Comparison of ENCODE assay signal across 8 cellular contexts in genomic region chr1:31771891-31772668, GRCh38. TPM values are rescaled to one million over a fixed set of nuclear protein-coding genes. Genes with fewer than 3 reads are reported as not detected.
DNase-seq lines count a peak whose midpoint lies in the region; ATAC-seq and TF ChIP-seq lines count a peak whose summit lies in the region.

No MANE protein-coding gene starts in this region.

- no peak overlapping the region for H3T11ph ChIP-seq in H9 (ENCODE audit: low read length)

- H3K9ac ChIP-seq in H9 (ENCODE audit: extremely low read depth, insufficient read length, low read length): no peak overlapping the region

- no peak overlapping the region for H2BK12ac ChIP-seq in H9 (ENCODE audit: insufficient read length, low read depth, low read length)

- H3K27ac Mint-ChIP-seq in H9: peak overlapping the region in 1 of 3 experiments; percentile 25; a peak in 1 of 7 replicates
- peak overlapping the region; percentile 81 for H3K27ac Mint-ChIP-seq in activated T-helper 2 cell treated with anti-CD3 and anti-CD28 coated beads, Interferon-gamma antibody, Interleukin-2, Interleukin-4, amounts not matched to agents 10 μg/mL and 5 μg/mL and 100 μg/mL, durations not matched to agents 14 hours and 24 hours and 36 hours

- no peak overlapping the region for H4K5ac ChIP-seq in H9 (ENCODE audit: insufficient read length, low read depth, low read length)

- no peak overlapping the region for H2BK15ac ChIP-seq in H9 (ENCODE audit: low read depth, low read length)

- H3K79me2 ChIP-seq in H9 (ENCODE audit: insufficient read depth, low read length): no peaks in the 10 kb centered on the region

- H2AK5ac ChIP-seq in H9 (ENCODE audit: insufficient read length, low read length): no peak overlapping the region

- no peak overlapping the region for H3K18ac ChIP-seq in H9 (ENCODE audit: insufficient read length, low read depth, low read length)

- no peak overlapping the region for H2AFZ ChIP-seq in H9 (ENCODE audit: low read length)

- H3K27me3 Mint-ChIP-seq in H9 (ENCODE audit: low read depth): peaks cover 93% of the 10 kb centered on the region
- peaks cover 34% of the 10 kb centered on the region for H3K27me3 Mint-ChIP-seq in activated T-helper 2 cell treated with anti-CD3 and anti-CD28 coated beads, Interferon-gamma antibody, Interleukin-2, Interleukin-4, amounts not matched to agents 10 μg/mL and 5 μg/mL and 100 μg/mL, durations not matched to agents 14 hours and 24 hours and 36 hours (ENCODE audit: low read depth)

- H4K91ac ChIP-seq in H9 (ENCODE audit: insufficient read length, low read depth, low read length): no peak overlapping the region

- no peaks in the 10 kb centered on the region for H3K79me1 ChIP-seq in H9 (ENCODE audit: insufficient read depth, low read depth, low read length, poor library complexity, severe bottlenecking)

- peaks cover 7% of the 10 kb centered on the region for H3K23me2 ChIP-seq in H9 (ENCODE audit: insufficient read length, low read depth, low read length, poor library complexity, severe bottlenecking)

- TF ChIP-seq CTCF in H9 (conservative IDR thresholded peaks at IDR 0.05): no peak; the same call in 1 of the 3 replicates

- H3K4me1 Mint-ChIP-seq in H9: peaks cover 36 to 59% of the 10 kb centered on the region in 2 experiments
- H3K4me1 Mint-ChIP-seq in activated T-helper 2 cell treated with anti-CD3 and anti-CD28 coated beads, Interferon-gamma antibody, Interleukin-2, Interleukin-4, amounts not matched to agents 10 μg/mL and 5 μg/mL and 100 μg/mL, durations not matched to agents 14 hours and 24 hours and 36 hours (ENCODE audit: low read depth): peaks cover 58% of the 10 kb centered on the region

- H3K56ac ChIP-seq in H9 (ENCODE audit: insufficient read length, low read depth, low read length): no peak overlapping the region

- no peaks in the 10 kb centered on the region; a peak in 1 of 5 replicates for H3K9me3 Mint-ChIP-seq in H9
- H3K9me3 Mint-ChIP-seq in activated T-helper 2 cell treated with anti-CD3 and anti-CD28 coated beads, Interferon-gamma antibody, Interleukin-2, Interleukin-4, amounts not matched to agents 10 μg/mL and 5 μg/mL and 100 μg/mL, durations not matched to agents 14 hours and 24 hours and 36 hours: no peaks in the 10 kb centered on the region

- H4K20me1 ChIP-seq in H9 (ENCODE audit: control insufficient read depth, insufficient read depth, insufficient read length): no peaks in the 10 kb centered on the region

- H3K27me3 ChIP-seq in H9 (ENCODE audit: insufficient read depth, low read length) (peaks cover 38% of the 10 kb centered on the region), iPS DF 6.9 (ENCODE audit: control insufficient read depth, insufficient read depth, low read length) (peaks cover 30% of the 10 kb centered on the region)

- no peaks in the 10 kb centered on the region for H3K36me3 ChIP-seq in iPS DF 6.9 (ENCODE audit: control insufficient read depth, insufficient read depth, low read length)

- H3K36me3 Mint-ChIP-seq in H9 (ENCODE audit: insufficient read depth in 1 of 3, low read depth in 3 of 3): no peaks in the 10 kb centered on the region
- no peaks in the 10 kb centered on the region for H3K36me3 Mint-ChIP-seq in activated T-helper 2 cell treated with anti-CD3 and anti-CD28 coated beads, Interferon-gamma antibody, Interleukin-2, Interleukin-4, amounts not matched to agents 10 μg/mL and 5 μg/mL and 100 μg/mL, durations not matched to agents 14 hours and 24 hours and 36 hours (ENCODE audit: low read depth)

- H3K27ac ChIP-seq in H9 (ENCODE audit: insufficient read length, low read depth, low read length): no peak overlapping the region
- H3K27ac ChIP-seq in iPS DF 6.9 (ENCODE audit: low read length): no peak overlapping the region

- H3K4me1 ChIP-seq in H9 (ENCODE audit: insufficient read depth, low read length): no peaks in the 10 kb centered on the region
- H3K4me1 ChIP-seq in iPS DF 6.9 (ENCODE audit: control insufficient read depth, insufficient read depth, low read length): peaks cover 6% of the 10 kb centered on the region

- no peak overlapping the region for H3K23ac ChIP-seq in H9 (ENCODE audit: insufficient read length, low read depth, low read length)

- no peak for ATAC-seq in GM19455 (IDR thresholded peaks at IDR 0.05; ENCODE audit: unreplicated experiment)

- H3K9me3 ChIP-seq in H9 (ENCODE audit: control insufficient read depth, low read depth, low read length): no peaks in the 10 kb centered on the region
- no peaks in the 10 kb centered on the region for H3K9me3 ChIP-seq in iPS DF 6.9 (ENCODE audit: control insufficient read depth, insufficient read depth, low read length)

- intact Hi-C loops in activated T-helper 2 cell treated with anti-CD3 and anti-CD28 coated beads, Interferon-gamma antibody, Interleukin-2, Interleukin-4, amounts not matched to agents 10 μg/mL and 5 μg/mL and 100 μg/mL, durations not matched to agents 14 hours and 24 hours and 36 hours (cut with micrococcal nuclease): no loop called here

- H3K4me2 ChIP-seq in H9 (ENCODE audit: insufficient read depth, insufficient read length, low read length): peak overlapping the region; percentile 91

- DNase-seq in H9 (no peak), iPS DF 6.9 (ENCODE audit: low read depth, low spot score) (no peak), SW 1271 (lab: John Stamatoyannopoulos, UW) (no peak), COLO829 (ENCODE audit: low spot score) (no peak), COR-L47 (lab: John Stamatoyannopoulos, UW) (no peak)
- no peak for DNase-seq in activated T-helper 2 cell treated with anti-CD3 and anti-CD28 coated beads, Interferon-gamma antibody, Interleukin-2, Interleukin-4, amounts not matched to agents 10 μg/mL and 5 μg/mL and 100 μg/mL, durations not matched to agents 14 hours and 24 hours and 36 hours (ENCODE audit: low spot score)
- DNase-seq in stimulated activated CD4-positive, alpha-beta T cell treated with anti-CD3 and anti-CD28 coated beads, Interleukin-2, amount 100 ng/mL, for 24 hours: peak; percentile 59

- H3K4me3 ChIP-seq in iPS DF 6.9 (ENCODE audit: low read length): peak overlapping the region; percentile 34; the same call in 1 of the 2 replicates

- no peak overlapping the region for H3K4ac ChIP-seq in H9 (ENCODE audit: low read depth, low read length)

- WGBS in H9 (ENCODE audit: extremely low coverage, insufficient read length, low lambda C conversion rate): no CpG with 5 or more reads among the region's 68 CpGs
- WGBS in iPS DF 6.9 (ENCODE audit: insufficient coverage, insufficient read length): no CpG with 5 or more reads among the region's 68 CpGs

- H4K8ac ChIP-seq in H9 (replicated peaks; ENCODE audit: insufficient read length, low read depth, low read length): no peak overlapping the region

- no peak overlapping the region for H2BK5ac ChIP-seq in H9 (ENCODE audit: insufficient read length, low read length)

- no peak overlapping the region for H2BK120ac ChIP-seq in H9 (ENCODE audit: low read depth, low read length, poor library complexity, severe bottlenecking)

- peak overlapping the region; percentile 66; the same call in 1 of the 2 replicates for H3K14ac ChIP-seq in H9 (ENCODE audit: insufficient read depth, low read length)

- peak overlapping the region; percentile 67 to 83 for H3K4me3 Mint-ChIP-seq in H9
- peak overlapping the region; percentile 78 for H3K4me3 Mint-ChIP-seq in activated T-helper 2 cell treated with anti-CD3 and anti-CD28 coated beads, Interferon-gamma antibody, Interleukin-2, Interleukin-4, amounts not matched to agents 10 μg/mL and 5 μg/mL and 100 μg/mL, durations not matched to agents 14 hours and 24 hours and 36 hours (ENCODE audit: low read depth)

- H2BK20ac ChIP-seq in H9 (ENCODE audit: low read depth, low read length, poor library complexity, severe bottlenecking): no peak overlapping the region

RNA-seq across cellular contexts. Expression of gene ADGRB2, which starts 7.9 kb away (rescaled TPM):
- 10.7 and 10.9 TPM in 2 replicates for total RNA-seq in H9 (2021)
- 5.4 and 6.0 TPM in 2 replicates for total RNA-seq in activated T-helper 2 cell treated with anti-CD3 and anti-CD28 coated beads, Interferon-gamma antibody, Interleukin-2, Interleukin-4, amounts not matched to agents 10 μg/mL and 5 μg/mL and 100 μg/mL, durations not matched to agents 14 hours and 24 hours and 36 hours

RNA-seq across cellular contexts. Expression of gene SPOCD1, which starts 43.7 kb away (rescaled TPM):
- 1.5 and 2.7 TPM in 2 replicates for total RNA-seq in H9 (2021)
- total RNA-seq in activated T-helper 2 cell treated with anti-CD3 and anti-CD28 coated beads, Interferon-gamma antibody, Interleukin-2, Interleukin-4, amounts not matched to agents 10 μg/mL and 5 μg/mL and 100 μg/mL, durations not matched to agents 14 hours and 24 hours and 36 hours: 0.07 TPM in 1 of 2 replicates, not detected in the other

Comparison
In these comparisons a context has a peak if more than half of its experiments do, and no peak if none do; other contexts are left out.
1. DNase-seq: peak in stimulated activated CD4-positive, alpha-beta T cell treated with anti-CD3 and anti-CD28 coated beads, Interleukin-2, amount 100 ng/mL, for 24 hours (2 of 2); none in H9 (single experiment), activated T-helper 2 cell treated with anti-CD3 and anti-CD28 coated beads, Interferon-gamma antibody, Interleukin-2, Interleukin-4, amounts not matched to agents 10 μg/mL and 5 μg/mL and 100 μg/mL, durations not matched to agents 14 hours and 24 hours and 36 hours (single experiment), iPS DF 6.9 (single experiment), SW 1271 (0 of 2), COLO829 (single experiment) and COR-L47 (single experiment).